9 cellular contexts compared by ENCODE assay signal in the genomic region with DNA sequence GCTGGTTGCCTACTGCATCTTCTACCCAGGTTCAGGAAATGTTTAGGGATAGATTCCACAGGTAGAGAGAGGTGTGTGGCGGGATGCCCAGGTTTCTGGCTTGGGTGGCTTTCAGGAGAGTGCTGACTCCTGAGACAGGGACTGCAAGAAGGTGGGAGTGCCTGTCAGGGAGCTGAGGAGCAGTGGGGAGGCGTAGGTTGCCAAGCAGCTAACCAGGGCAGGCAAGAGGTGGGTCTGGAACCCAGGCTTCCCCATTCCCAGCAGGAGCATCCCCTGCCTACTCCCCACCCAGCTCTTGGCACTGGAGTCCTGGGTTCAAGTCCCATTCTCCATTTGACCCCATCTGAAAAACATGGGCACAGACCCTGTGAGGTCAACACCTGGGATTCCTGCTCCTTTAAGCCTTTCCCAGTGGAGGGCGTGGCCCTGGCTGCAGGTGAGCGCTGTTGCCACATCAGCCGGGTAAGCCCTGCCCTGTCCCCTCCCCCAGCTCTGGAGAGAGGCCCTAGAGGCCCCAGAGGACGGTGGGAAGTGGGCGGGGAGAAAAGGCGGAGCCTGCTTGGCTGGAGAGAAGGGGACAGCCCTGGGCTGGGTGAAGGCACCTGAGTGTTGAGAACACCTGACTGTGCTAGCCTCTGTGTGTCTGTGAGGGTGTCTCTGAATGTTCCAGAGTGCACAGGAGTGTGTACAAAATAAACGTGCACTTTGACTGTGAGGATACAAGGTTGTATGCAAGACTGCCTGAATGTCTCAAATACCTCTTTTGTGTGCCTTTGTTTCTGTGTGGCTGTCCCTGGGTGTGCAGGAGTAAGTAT. TPM values are rescaled to one million over a fixed set of nuclear protein-coding genes. Genes with fewer than 3 reads are reported as not detected.
DNase-seq lines count a peak whose midpoint lies in the region; TF ChIP-seq lines count a peak whose summit lies in the region.
"Had no signal": no experiment of that assay in that cellular context is flagged by ENCODE, and none has a peak within 500 bp of the region (broad histone marks: within the 10 kb centered on the region; RNA-seq: fewer than 3 reads in every experiment).

No MANE protein-coding gene starts in this region.

- no peak for TF ChIP-seq EP300 in sigmoid colon (IDR thresholded peaks at IDR 0.05)

- no peak for TF ChIP-seq CTCF in sigmoid colon (IDR thresholded peaks at IDR 0.05)

- H3K9me3 ChIP-seq in muscle layer of duodenum (ENCODE audit: control insufficient read depth in 1 of 2, low read length in 2 of 2) (no peaks in the 10 kb centered on the region), sigmoid colon (no peaks in the 10 kb centered on the region)

- TF ChIP-seq POLR2A in sigmoid colon (IDR thresholded peaks at IDR 0.05), result peak in 1 of 2 donors; percentile 39

- no peaks in the 10 kb centered on the region for H3K27me3 ChIP-seq in muscle layer of duodenum (ENCODE audit: low read depth, low read length)
- H3K27me3 ChIP-seq in sigmoid colon, result no peaks in the 10 kb centered on the region

- H3K4me3 ChIP-seq in muscle layer of duodenum (ENCODE audit: low read depth in 1 of 2, low read length in 2 of 2) (no peak overlapping the region), sigmoid colon (no peak overlapping the region)

- intact Hi-C loops in sigmoid colon (cut with DNase I), result no loop called here

- H3K36me3 ChIP-seq in muscle layer of duodenum (ENCODE audit: control insufficient read depth in 1 of 2, insufficient read depth in 2 of 2, low read length in 2 of 2) (no peaks in the 10 kb centered on the region), sigmoid colon (no peaks in the 10 kb centered on the region)

- H3K27ac ChIP-seq in muscle layer of duodenum (ENCODE audit: low read length), result peak overlapping the region; percentile 33
- no peak overlapping the region for H3K27ac ChIP-seq in sigmoid colon

- WGBS in sigmoid colon, 2 donors, result 17 to 27% methylated on average over 9 of the region's 9 CpGs

- H3K4me1 ChIP-seq in muscle layer of duodenum (ENCODE audit: control insufficient read depth in 1 of 2, insufficient read depth in 2 of 2, low read length in 2 of 2) (no peaks in the 10 kb centered on the region), sigmoid colon (peaks cover 0 to 7% (median 0%) of the 10 kb centered on the region in 4 donors)

- peak; percentile 45 for DNase-seq in activated T-cell treated with anti-CD3 and anti-CD28 coated beads for 24 hours (ENCODE audit: low read depth)
- DNase-seq in activated T-cell treated with anti-CD3 and anti-CD28 coated beads for 4 hours, result no peak
- DNase-seq in NCI-H1417 treated with DMSO at 0.1 percent for 48 hours (lab: John Stamatoyannopoulos, UW), result peak; percentile 82
- peak; percentile 12 to 43 for DNase-seq in SW 1271 (lab: John Stamatoyannopoulos, UW)
- peak; percentile 70 for DNase-seq in cortex of kidney (lab: John Stamatoyannopoulos, UW)
- no peak for DNase-seq in sigmoid colon
- no peak for DNase-seq in cerebellar nuclear complex (lab: John Stamatoyannopoulos, UW)

RNA-seq across cellular contexts. Expression of gene SYNC, which starts 13.9 kb away (rescaled TPM):
- total RNA-seq in sigmoid colon, result 10 to 100 TPM; 22.5 to 87.5 (median 33.8) TPM
- 10 to 100 TPM in 1 of 3 donors, 1 to 10 TPM in 2; 6.9 to 12.7 (median 9.6) TPM for polyA plus RNA-seq in sigmoid colon
- total RNA-seq: CD8-positive, alpha-beta T cell had no signal

Comparison
In these comparisons a context has a peak if more than half of its experiments do, and no peak if none do; other contexts are left out.
1. DNase-seq: peak in activated T-cell treated with anti-CD3 and anti-CD28 coated beads for 24 hours (single experiment), NCI-H1417 treated with DMSO at 0.1 percent for 48 hours (single experiment), SW 1271 (2 of 2) and cortex of kidney (single experiment); none in activated T-cell treated with anti-CD3 and anti-CD28 coated beads for 4 hours (single experiment), sigmoid colon (single experiment) and cerebellar nuclear complex (0 of 2).